ENCODE assay signal across 8 cellular contexts in the genomic region with DNA sequence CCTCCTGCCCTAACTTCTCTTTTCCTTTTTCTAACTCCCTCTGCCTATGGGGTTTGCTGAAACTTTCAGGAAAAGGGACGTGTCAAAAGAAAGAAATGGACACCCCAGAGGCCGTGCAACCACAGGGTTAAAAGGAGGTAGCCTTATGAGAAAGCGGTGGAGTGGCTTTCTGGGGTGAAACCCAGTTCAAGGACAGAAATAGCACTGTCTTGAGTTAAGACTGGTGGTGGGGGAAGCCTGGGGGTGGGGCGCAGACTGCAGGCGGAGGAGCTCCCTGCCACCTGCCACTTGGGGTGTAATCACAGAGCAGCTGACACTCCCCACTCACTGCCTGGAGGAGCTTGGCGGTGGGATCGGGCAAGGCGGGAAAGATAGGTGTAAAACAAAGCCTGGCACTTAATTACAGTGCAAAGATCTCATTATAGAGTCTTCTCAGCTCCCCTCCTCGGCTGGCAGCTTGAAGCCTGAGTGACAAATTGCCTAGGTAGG. TPM values are rescaled to one million over a fixed set of nuclear protein-coding genes. Genes with fewer than 3 reads are reported as not detected.
A peak's percentile ranks its signal among the peaks of the same experiment; 100 is the strongest.
DNase-seq lines count a peak whose midpoint lies in the region; ATAC-seq and TF ChIP-seq lines count a peak whose summit lies in the region.

No MANE protein-coding gene starts in this region.

- POLR2A ChIA-PET in GM10248 (lab: Yijun Ruan, JAX): no interaction called here

- TF ChIP-seq POLR2A in Peyer's patch (IDR thresholded peaks at IDR 0.05) (no peak), breast epithelium (IDR thresholded peaks at IDR 0.05) (no peak), prostate gland (IDR thresholded peaks at IDR 0.05) (no peak)

- H3K36me3 ChIP-seq in Peyer's patch (no peaks in the 10 kb centered on the region), breast epithelium (no peaks in the 10 kb centered on the region), prostate gland (no peaks in the 10 kb centered on the region)

- peak overlapping the region; percentile 37 to 72 (median 59) for H3K27ac ChIP-seq in Peyer's patch
- peak overlapping the region; percentile 78 to 88 for H3K27ac ChIP-seq in breast epithelium
- H3K27ac ChIP-seq in prostate gland: peak overlapping the region in 1 of 2 donors; percentile 62

- WGBS in prostate gland: 49% methylated on average over 9 of the region's 9 CpGs

- DNase-seq in GM10248 (ENCODE audit: extremely low spot score) (peak; percentile 58), Peyer's patch (peak; percentile 47 to 79 (median 69)), breast epithelium (ENCODE audit: low spot score in 2 of 2) (no peak), nephron progenitor cell (no peak), prostate gland (ENCODE audit: low spot score) (no peak), NCI-H1092 (lab: John Stamatoyannopoulos, UW) (no peak)

- H3K36me3 Mint-ChIP-seq in nephron progenitor cell (ENCODE audit: low read depth): no peaks in the 10 kb centered on the region

- TF ChIP-seq CTCF in GM10248 (IDR thresholded peaks at IDR 0.05; ENCODE audit: control extremely low read depth, extremely low read depth, low read depth, missing control alignments) (no peak), Peyer's patch (IDR thresholded peaks at IDR 0.05) (no peak), breast epithelium (IDR thresholded peaks at IDR 0.05) (no peak), nephron progenitor cell (IDR thresholded peaks at IDR 0.05) (no peak), prostate gland (IDR thresholded peaks at IDR 0.05) (no peak)

- peak overlapping the region in 2 of 4 donors; percentile 56 to 70 for H3K4me3 ChIP-seq in Peyer's patch
- H3K4me3 ChIP-seq in breast epithelium: peak overlapping the region in 2 of 3 donors; percentile 66 to 72
- H3K4me3 ChIP-seq in prostate gland: no peak overlapping the region

- H3K4me3 Mint-ChIP-seq in nephron progenitor cell: peak overlapping the region; percentile 73

- CTCF ChIA-PET in GM10248 (lab: Yijun Ruan, JAX): interaction anchor here (1.0 to 4.0 kb wide), 5 partner anchors 9 to 540 kb away, joined by 3 to 35 read pairs (median 3); no protein-coding TSS in a partner anchor

- H3K9me3 ChIP-seq in Peyer's patch (no peaks in the 10 kb centered on the region), breast epithelium (no peaks in the 10 kb centered on the region), prostate gland (no peaks in the 10 kb centered on the region)

- H3K4me1 Mint-ChIP-seq in nephron progenitor cell: peaks cover 24% of the 10 kb centered on the region

- peaks cover 19% of the 10 kb centered on the region for H3K9me3 Mint-ChIP-seq in nephron progenitor cell

- peaks cover 3 to 20% (median 9%) of the 10 kb centered on the region in 4 donors for H3K4me1 ChIP-seq in Peyer's patch
- peaks cover 5 to 7% of the 10 kb centered on the region in 2 donors for H3K4me1 ChIP-seq in breast epithelium
- H3K4me1 ChIP-seq in prostate gland (replicated peaks): peaks cover 8% of the 10 kb centered on the region

- H3K27me3 ChIP-seq in Peyer's patch (no peaks in the 10 kb centered on the region), breast epithelium (no peaks in the 10 kb centered on the region), prostate gland (replicated peaks; ENCODE audit: insufficient read depth) (no peaks in the 10 kb centered on the region)

- peak; percentile 47 for ATAC-seq in HG03066 (IDR thresholded peaks at IDR 0.05; ENCODE audit: low read depth, unreplicated experiment)
- ATAC-seq in HG03378 (IDR thresholded peaks at IDR 0.05; ENCODE audit: unreplicated experiment): no peak

- peaks cover 17% of the 10 kb centered on the region for H3K27me3 Mint-ChIP-seq in nephron progenitor cell (ENCODE audit: low read depth, poor library complexity)

- no peak overlapping the region for H3K27ac Mint-ChIP-seq in nephron progenitor cell

- intact Hi-C loops in breast epithelium (cut with DNase I; ENCODE audit: low total_unique reads): no loop called here
- intact Hi-C loops in prostate gland (cut with DNase I): no loop called here

RNA-seq across cellular contexts. Expression of a gene that starts 0.8 kb away (rescaled TPM):
- total RNA-seq in Peyer's patch (1 to 10 TPM in 3 of 4 donors, under 1 TPM in 1; 0.85 to 6.6 (median 2.3) TPM), breast epithelium (10 to 100 TPM; 11.5 to 33.5 (median 16.5) TPM), prostate gland (10 to 100 TPM in 1 of 2 donors, 1 to 10 TPM in 1; 7.4 to 14.2 TPM)

Comparison
In these comparisons a context has a peak if more than half of its experiments do, and no peak if none do; other contexts are left out.
1. DNase-seq: peak in GM10248 (single experiment) and Peyer's patch (3 of 3); none in breast epithelium (0 of 2), nephron progenitor cell (single experiment), prostate gland (single experiment) and NCI-H1092 (single experiment).
2. H3K4me3 ChIP-seq: peak in breast epithelium (2 of 3); none in prostate gland (0 of 2).